9 cellular contexts compared by ENCODE assay signal in genomic region chr2:117771969-117772630, GRCh38. TPM values are rescaled to one million over a fixed set of nuclear protein-coding genes. Genes with fewer than 3 reads are reported as not detected.
DNase-seq lines count a peak whose midpoint lies in the region; ATAC-seq and TF ChIP-seq lines count a peak whose summit lies in the region.
"Had no signal": no experiment of that assay in that cellular context is flagged by ENCODE, and none has a peak within 500 bp of the region (broad histone marks: within the 10 kb centered on the region; RNA-seq: fewer than 3 reads in every experiment).

No MANE protein-coding gene starts in this region.

- no peak for DNase-seq in AG04450 (ENCODE audit: low read depth, low spot score)
- peak; percentile 23 for DNase-seq in HCT116 (ENCODE audit: low read depth, low spot score)
- DNase-seq in PC-9, result no peak
- peak; percentile 9 to 56 for DNase-seq in foreskin fibroblast
- no peak for DNase-seq in CD8-positive, alpha-beta T cell
- DNase-seq in activated CD4-positive, alpha-beta memory T cell treated with anti-CD3 and anti-CD28 coated beads for 36 hours, result no peak
- no peak for DNase-seq in natural killer cell

- intact Hi-C loops in HCT116 (cut with micrococcal nuclease), result loop anchor here (5.0 kb wide), 1 partner anchor 300 kb away; no protein-coding TSS in a partner anchor
- intact Hi-C loops in PC-9 (cut with micrococcal nuclease; ENCODE audit: unreplicated experiment), result loop anchor here (10.0 kb wide), 1 partner anchor 1257 kb away; no protein-coding TSS in a partner anchor
- intact Hi-C loops in CD8-positive, alpha-beta T cell (cut with DNase I, micrococcal nuclease), result no loop called here
- intact Hi-C loops in activated CD4-positive, alpha-beta memory T cell treated with anti-CD3 and anti-CD28 coated beads for 36 hours (cut with micrococcal nuclease), result loop anchor here (5.0 kb wide), 1 partner anchor 300 kb away; no protein-coding TSS in a partner anchor
- intact Hi-C loops in natural killer cell (cut with micrococcal nuclease), result no loop called here

- no peak overlapping the region for H3K9ac ChIP-seq in HCT116 (ENCODE audit: low read length)

- H3K79me2 ChIP-seq in HCT116 (ENCODE audit: insufficient read depth, low read length) (no peaks in the 10 kb centered on the region), PC-9 (ENCODE audit: low read depth) (no peaks in the 10 kb centered on the region)

- H3K4me3 ChIP-seq in AG04450 (ENCODE audit: low read depth, low read length) (no peak overlapping the region), HCT116 (replicated peaks in 1 of 2; ENCODE audit: low read depth in 1 of 2, low read length in 2 of 2) (no peak overlapping the region), PC-9 (no peak overlapping the region), foreskin fibroblast (ENCODE audit: low read depth in 1 of 2, low read length in 2 of 2) (no peak overlapping the region)
- H3K4me3 ChIP-seq in CD8-positive, alpha-beta T cell (ENCODE audit: low read depth, low read length), result no peak overlapping the region

- RAD21 ChIA-PET in HCT116 (lab: Charles Lee; ENCODE audit: low non-redundant PET in 1 of 2, low total read pairs in 2 of 2, uncharacterized antibody in 2 of 2, unreplicated experiment in 2 of 2), result no interaction called here

- POLR2A ChIA-PET in AG04450 (lab: Yijun Ruan, JAX) (no interaction called here), HCT116 (lab: Charles Lee) (no interaction called here), PC-9 (lab: Charles Lee; ENCODE audit: unreplicated experiment) (no interaction called here)
- POLR2A ChIA-PET in CD8-positive, alpha-beta T cell (lab: Charles Lee), result no interaction called here
- POLR2A ChIA-PET in activated CD4-positive, alpha-beta memory T cell treated with anti-CD3 and anti-CD28 coated beads for 36 hours (lab: Charles Lee), result no interaction called here

- ATAC-seq in HCT116 (no peak), GM18858 (IDR thresholded peaks at IDR 0.05; ENCODE audit: unreplicated experiment) (no peak), natural killer cell (no peak)
- no peak for ATAC-seq in CD8-positive, alpha-beta T cell

- no peaks in the 10 kb centered on the region for H3K36me3 Mint-ChIP-seq in CD8-positive, alpha-beta T cell
- H3K36me3 Mint-ChIP-seq in activated CD4-positive, alpha-beta memory T cell treated with anti-CD3 and anti-CD28 coated beads for 36 hours, result peaks cover 2% of the 10 kb centered on the region
- no peaks in the 10 kb centered on the region for H3K36me3 Mint-ChIP-seq in natural killer cell
- H3K36me3 Mint-ChIP-seq: activated naive CD4-positive, alpha-beta T cell treated with anti-CD3 and anti-CD28 coated beads, Interleukin-2, amount 50 U/mL, for 24 hours had no signal

- peak; percentile 48 for TF ChIP-seq CTCF in AG04450 (IDR thresholded peaks at IDR 0.05; ENCODE audit: low read depth, low read length)
- TF ChIP-seq CTCF in HCT116 (IDR thresholded peaks at IDR 0.05 in 2 of 3, conservative IDR thresholded peaks at IDR 0.05 in 1 of 3; ENCODE audit: borderline replicate concordance in 1 of 3, insufficient read depth in 1 of 3, low read depth in 2 of 3, low read length in 2 of 3), result peak; percentile 19 to 52 (median 32); a peak in 4 of 6 replicates
- TF ChIP-seq CTCF in PC-9 (conservative IDR thresholded peaks at IDR 0.05), result peak; percentile 72
- TF ChIP-seq CTCF in foreskin fibroblast (IDR thresholded peaks at IDR 0.05; ENCODE audit: low read depth, low read length), result peak; percentile 29
- TF ChIP-seq CTCF in CD8-positive, alpha-beta T cell (IDR thresholded peaks at IDR 0.05), result no peak
- no peak for TF ChIP-seq CTCF in natural killer cell (IDR thresholded peaks at IDR 0.05)

- no peak overlapping the region for H3K4me3 Mint-ChIP-seq in CD8-positive, alpha-beta T cell
- no peak overlapping the region for H3K4me3 Mint-ChIP-seq in activated CD4-positive, alpha-beta memory T cell treated with anti-CD3 and anti-CD28 coated beads for 36 hours
- H3K4me3 Mint-ChIP-seq in natural killer cell, result no peak overlapping the region
- H3K4me3 Mint-ChIP-seq: activated naive CD4-positive, alpha-beta T cell treated with anti-CD3 and anti-CD28 coated beads, Interleukin-2, amount 50 U/mL, for 24 hours had no signal

- H3K27me3 ChIP-seq in AG04450 (ENCODE audit: control insufficient read depth, insufficient read depth, low read length) (no peaks in the 10 kb centered on the region), HCT116 (ENCODE audit: insufficient read depth, low read length) (no peaks in the 10 kb centered on the region), PC-9 (ENCODE audit: insufficient read depth, low read depth) (peaks cover 38% of the 10 kb centered on the region)
- H3K27me3 ChIP-seq in CD8-positive, alpha-beta T cell (ENCODE audit: insufficient read depth, low read length), result no peaks in the 10 kb centered on the region

- H3K27ac ChIP-seq in AG04450 (ENCODE audit: low read depth, low read length) (no peak overlapping the region), HCT116 (ENCODE audit: low read depth, low read length) (no peak overlapping the region), PC-9 (no peak overlapping the region)
- no peak overlapping the region for H3K27ac ChIP-seq in CD8-positive, alpha-beta T cell (ENCODE audit: low read depth, low read length)

- H3K4me2 ChIP-seq in HCT116 (ENCODE audit: low read length) (no peak overlapping the region), PC-9 (no peak overlapping the region)

- CTCF ChIA-PET in AG04450 (lab: Charles Lee), result no interaction called here
- CTCF ChIA-PET in HCT116 (lab: Charles Lee), result no interaction called here
- CTCF ChIA-PET in PC-9 (lab: Charles Lee), result no interaction called here
- CTCF ChIA-PET in CD8-positive, alpha-beta T cell (lab: Charles Lee), result interaction anchor here (1.4 kb wide), 1 partner anchor 14 kb away, joined by 5 read pairs; no protein-coding TSS in a partner anchor
- CTCF ChIA-PET in activated CD4-positive, alpha-beta memory T cell treated with anti-CD3 and anti-CD28 coated beads for 36 hours (lab: Charles Lee), result no interaction called here

- no peaks in the 10 kb centered on the region for H3K9me3 Mint-ChIP-seq in CD8-positive, alpha-beta T cell
- H3K9me3 Mint-ChIP-seq in activated CD4-positive, alpha-beta memory T cell treated with anti-CD3 and anti-CD28 coated beads for 36 hours, result peaks cover 2% of the 10 kb centered on the region
- no peaks in the 10 kb centered on the region for H3K9me3 Mint-ChIP-seq in natural killer cell
- H3K9me3 Mint-ChIP-seq: activated naive CD4-positive, alpha-beta T cell treated with anti-CD3 and anti-CD28 coated beads, Interleukin-2, amount 50 U/mL, for 24 hours had no signal

- H3K9me2 ChIP-seq in HCT116 (ENCODE audit: insufficient read depth) (no peaks in the 10 kb centered on the region), PC-9 (ENCODE audit: insufficient read depth) (no peaks in the 10 kb centered on the region)

- no peaks in the 10 kb centered on the region for H3K9me3 ChIP-seq in AG04450 (ENCODE audit: control insufficient read depth, insufficient read depth, low read length)
- no peaks in the 10 kb centered on the region for H3K9me3 ChIP-seq in HCT116 (ENCODE audit: control insufficient read depth in 1 of 2, insufficient read depth in 1 of 2, low read depth in 1 of 2, low read length in 2 of 2)
- H3K9me3 ChIP-seq in PC-9 (ENCODE audit: insufficient read depth, low read depth), result no peaks in the 10 kb centered on the region; the same call in 1 of the 2 replicates
- no peaks in the 10 kb centered on the region for H3K9me3 ChIP-seq in CD8-positive, alpha-beta T cell (ENCODE audit: low read length)

- no peaks in the 10 kb centered on the region for H3K4me1 Mint-ChIP-seq in CD8-positive, alpha-beta T cell (ENCODE audit: low read depth)
- no peaks in the 10 kb centered on the region for H3K4me1 Mint-ChIP-seq in activated CD4-positive, alpha-beta memory T cell treated with anti-CD3 and anti-CD28 coated beads for 36 hours (ENCODE audit: low read depth)
- no peaks in the 10 kb centered on the region for H3K4me1 Mint-ChIP-seq in natural killer cell
- H3K4me1 Mint-ChIP-seq: activated naive CD4-positive, alpha-beta T cell treated with anti-CD3 and anti-CD28 coated beads, Interleukin-2, amount 50 U/mL, for 24 hours had no signal

- H2AFZ ChIP-seq in HCT116 (ENCODE audit: low read depth, low read length, poor library complexity, severe bottlenecking) (no peak overlapping the region), PC-9 (no peak overlapping the region)

- BruUV-seq in HCT116 (replicated peaks; lab: Mats Ljungman, UMichigan) (no TSS peak), PC-9 (replicated peaks; lab: Mats Ljungman, UMichigan) (no TSS peak)

- no peaks in the 10 kb centered on the region for H3K36me3 ChIP-seq in HCT116 (ENCODE audit: control insufficient read depth in 1 of 2, insufficient read depth in 2 of 2, low read length in 2 of 2)
- no peaks in the 10 kb centered on the region for H3K36me3 ChIP-seq in PC-9 (ENCODE audit: low read depth)
- H3K36me3 ChIP-seq in CD8-positive, alpha-beta T cell (ENCODE audit: insufficient read depth, low read length), result no peaks in the 10 kb centered on the region

- H3K4me1 ChIP-seq in HCT116 (ENCODE audit: control insufficient read depth in 1 of 2, insufficient read depth in 2 of 2, low read length in 2 of 2), result no peaks in the 10 kb centered on the region
- H3K4me1 ChIP-seq in PC-9 (replicated peaks; ENCODE audit: insufficient read depth), result no peaks in the 10 kb centered on the region
- H3K4me1 ChIP-seq in CD8-positive, alpha-beta T cell (ENCODE audit: insufficient read depth, low read length), result no peaks in the 10 kb centered on the region

- peaks cover 18% of the 10 kb centered on the region for H3K27me3 Mint-ChIP-seq in CD8-positive, alpha-beta T cell (ENCODE audit: low read depth)
- peaks cover 17% of the 10 kb centered on the region for H3K27me3 Mint-ChIP-seq in activated CD4-positive, alpha-beta memory T cell treated with anti-CD3 and anti-CD28 coated beads for 36 hours
- H3K27me3 Mint-ChIP-seq in natural killer cell (ENCODE audit: low read depth in 2 of 2), result peaks cover 7 to 11% of the 10 kb centered on the region in 2 donors

- no peak for TF ChIP-seq POLR2A in HCT116 (IDR thresholded peaks at IDR 0.05; ENCODE audit: borderline replicate concordance, extremely low read depth, insufficient read depth, insufficient read length)

- no peaks in the 10 kb centered on the region for H3F3A ChIP-seq in PC-9 (ENCODE audit: insufficient read depth, low read depth)

- H3K27ac Mint-ChIP-seq in CD8-positive, alpha-beta T cell, result no peak overlapping the region
- no peak overlapping the region for H3K27ac Mint-ChIP-seq in activated CD4-positive, alpha-beta memory T cell treated with anti-CD3 and anti-CD28 coated beads for 36 hours
- H3K27ac Mint-ChIP-seq in natural killer cell, result no peak overlapping the region
- H3K27ac Mint-ChIP-seq: activated naive CD4-positive, alpha-beta T cell treated with anti-CD3 and anti-CD28 coated beads, Interleukin-2, amount 50 U/mL, for 24 hours had no signal

- peak; percentile 54 for TF ChIP-seq RAD21 in HCT116 (IDR thresholded peaks at IDR 0.05; ENCODE audit: low read depth)

- H4K20me1 ChIP-seq in HCT116 (ENCODE audit: insufficient read depth) (no peaks in the 10 kb centered on the region), PC-9 (ENCODE audit: insufficient read depth) (no peaks in the 10 kb centered on the region)

RNA-seq across cellular contexts. Expression of gene DDX18, which starts 42.4 kb away (rescaled TPM):
- 42.1 and 53.5 TPM in 2 replicates for polyA plus RNA-seq in AG04450 (2011; rRNA removed)
- 33.7 and 41.7 TPM in 2 replicates for polyA minus RNA-seq in AG04450 (2011; rRNA and poly(A)+ RNA removed)
- total RNA-seq in HCT116 (2021; ENCODE audit: unreplicated experiment) (99.7 TPM), PC-9 (2021) (59.8 and 76.0 TPM in 2 replicates), natural killer cell (10 to 100 TPM; 65.2 to 68.6 (median 67.8) TPM)
- polyA plus RNA-seq in HCT116 (2012), result 51.3 and 55.0 TPM in 2 replicates
- total RNA-seq in CD8-positive, alpha-beta T cell, result 100 to 1,000 TPM; 124 to 129 TPM
- total RNA-seq in activated CD4-positive, alpha-beta memory T cell treated with anti-CD3 and anti-CD28 coated beads for 36 hours, result 100 to 1,000 TPM; 118 to 124 TPM

Comparison
In these comparisons a context has a peak if more than half of its experiments do, and no peak if none do; other contexts are left out.
1. DNase-seq: peak in HCT116 (single experiment) and foreskin fibroblast (2 of 2); none in AG04450 (single experiment), PC-9 (0 of 2), CD8-positive, alpha-beta T cell (0 of 7), activated CD4-positive, alpha-beta memory T cell treated with anti-CD3 and anti-CD28 coated beads for 36 hours (single experiment) and natural killer cell (single experiment).
2. CTCF ChIP-seq: peak in AG04450 (single experiment), HCT116 (3 of 3), PC-9 (single experiment) and foreskin fibroblast (single experiment); none in CD8-positive, alpha-beta T cell (single experiment) and natural killer cell (single experiment).
3. intact Hi-C loops: an anchor here in HCT116 (5.0 kb wide), PC-9 (10.0 kb wide) and activated CD4-positive, alpha-beta memory T cell treated with anti-CD3 and anti-CD28 coated beads for 36 hours (5.0 kb wide); none called in CD8-positive, alpha-beta T cell and natural killer cell.